15 cellular contexts compared by ENCODE assay signal in the genomic region with DNA sequence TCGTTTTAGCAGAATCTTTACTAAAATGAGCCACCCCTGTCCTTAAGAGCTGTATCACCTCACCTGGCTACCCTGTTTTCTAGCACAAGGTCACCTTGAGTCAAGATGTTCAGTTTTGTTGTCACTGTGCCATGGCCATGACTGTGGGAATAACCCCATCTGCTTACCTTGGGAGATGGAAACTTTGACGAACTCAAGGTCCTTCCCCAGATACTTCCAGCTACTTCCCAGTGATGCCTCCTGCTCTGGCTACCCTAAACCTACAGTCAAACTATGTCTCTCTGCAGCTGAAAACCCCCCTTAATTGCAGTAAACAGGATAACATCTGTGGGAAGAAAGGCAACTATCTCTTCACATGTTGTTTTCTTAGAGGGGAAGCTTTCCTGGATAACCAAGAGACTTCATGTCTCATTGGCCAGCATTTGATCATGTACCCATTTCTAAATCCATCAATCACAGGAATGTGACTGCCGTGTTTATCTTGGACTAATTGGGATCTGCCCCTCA.
DNase-seq lines count a peak whose midpoint lies in the region; ATAC-seq, FAIRE-seq and TF ChIP-seq lines count a peak whose summit lies in the region.
"Had no signal": no experiment of that assay in that cellular context is flagged by ENCODE, and none has a peak within 500 bp of the region (broad histone marks: within the 10 kb centered on the region; RNA-seq: fewer than 3 reads in every experiment).

No MANE protein-coding gene starts in this region.

- BruUV-seq in endothelial cell of umbilical vein (replicated peaks; lab: Mats Ljungman, UMichigan): no TSS peak

- no peaks in the 10 kb centered on the region for H3K9me3 Mint-ChIP-seq in osteocyte (ENCODE audit: unreplicated experiment)
- H3K9me3 Mint-ChIP-seq: activated CD4-positive, alpha-beta T cell treated with anti-CD3 and anti-CD28 coated beads, Interleukin-2, amount 10 ng/mL, durations not matched to agents 24 days and 14 days had no signal

- peak overlapping the region; percentile 88 for H3K27ac Mint-ChIP-seq in osteocyte (ENCODE audit: unreplicated experiment)
- H3K27ac Mint-ChIP-seq: activated CD4-positive, alpha-beta T cell treated with anti-CD3 and anti-CD28 coated beads, Interleukin-2, amount 10 ng/mL, durations not matched to agents 24 days and 14 days; activated naive CD8-positive, alpha-beta T cell had no signal

- H3K4me1 ChIP-seq in Peyer's patch: peaks cover 0 to 4% (median 0%) of the 10 kb centered on the region in 4 donors
- H3K4me1 ChIP-seq in endothelial cell of umbilical vein (ENCODE audit: control insufficient read depth, extremely low read depth, insufficient read depth, low read length): peaks cover 35% of the 10 kb centered on the region
- peaks cover 10 to 33% (median 29%) of the 10 kb centered on the region in 4 donors for H3K4me1 ChIP-seq in upper lobe of left lung

- TF ChIP-seq CTCF in Peyer's patch (IDR thresholded peaks at IDR 0.05): no peak
- no peak for TF ChIP-seq CTCF in endothelial cell of umbilical vein (IDR thresholded peaks at IDR 0.05; ENCODE audit: extremely low read depth in 1 of 2, insufficient read depth in 1 of 2, low read depth in 1 of 2, low read length in 2 of 2)
- TF ChIP-seq CTCF in osteocyte (IDR thresholded peaks at IDR 0.05): no peak
- no peak for TF ChIP-seq CTCF in upper lobe of left lung (IDR thresholded peaks at IDR 0.05)
- TF ChIP-seq CTCF in GM10248 (IDR thresholded peaks at IDR 0.05; ENCODE audit: control extremely low read depth, extremely low read depth, low read depth, missing control alignments): no peak

- no peaks in the 10 kb centered on the region for H3K79me2 ChIP-seq in endothelial cell of umbilical vein (ENCODE audit: control insufficient read depth, insufficient read depth, low read length)
- H3K79me2 ChIP-seq: hepatocyte had no signal

- peak overlapping the region in 3 of 4 donors; percentile 8 to 71 (median 61) for H3K27ac ChIP-seq in Peyer's patch
- H3K27ac ChIP-seq in endothelial cell of umbilical vein (ENCODE audit: insufficient read depth, low read depth, low read length): peak overlapping the region; percentile 5
- H3K27ac ChIP-seq in upper lobe of left lung: peak overlapping the region in 3 of 4 donors; percentile 34 to 79 (median 68)
- H3K27ac ChIP-seq: C4-2B had no signal

- H3K4me3 ChIP-seq in Peyer's patch (no peak overlapping the region), endothelial cell of umbilical vein (replicated peaks in 1 of 3; ENCODE audit: insufficient read depth in 1 of 3, low read depth in 1 of 3, low read length in 3 of 3) (no peak overlapping the region), upper lobe of left lung (no peak overlapping the region)
- H3K4me3 ChIP-seq: hepatocyte had no signal

- TF ChIP-seq POLR2A in Peyer's patch (IDR thresholded peaks at IDR 0.05): no peak
- TF ChIP-seq POLR2A in endothelial cell of umbilical vein (IDR thresholded peaks at IDR 0.05; ENCODE audit: low read depth, low read length): no peak
- no peak for TF ChIP-seq POLR2A in upper lobe of left lung (IDR thresholded peaks at IDR 0.05)

- peak overlapping the region; percentile 23 for H3K4me2 ChIP-seq in endothelial cell of umbilical vein (ENCODE audit: insufficient read depth, low read length)
- H3K4me2 ChIP-seq: hepatocyte had no signal

- H3K36me3 ChIP-seq in Peyer's patch (no peaks in the 10 kb centered on the region), endothelial cell of umbilical vein (ENCODE audit: control insufficient read depth in 2 of 2, extremely low read depth in 1 of 2, insufficient read depth in 2 of 2, low read length in 2 of 2) (no peaks in the 10 kb centered on the region), upper lobe of left lung (no peaks in the 10 kb centered on the region)

- H3K27me3 ChIP-seq in Peyer's patch (no peaks in the 10 kb centered on the region), endothelial cell of umbilical vein (ENCODE audit: control insufficient read depth in 2 of 2, insufficient read depth in 2 of 2, low read length in 2 of 2) (no peaks in the 10 kb centered on the region), upper lobe of left lung (no peaks in the 10 kb centered on the region)
- H3K27me3 ChIP-seq: hepatocyte had no signal

- FAIRE-seq in endothelial cell of umbilical vein (lab: Jason Lieb, UNC): no peak

- no peak overlapping the region for H2AFZ ChIP-seq in endothelial cell of umbilical vein (ENCODE audit: low read depth, low read length)
- H2AFZ ChIP-seq: hepatocyte had no signal

- intact Hi-C loops in endothelial cell of umbilical vein (cut with micrococcal nuclease): loop anchor here (2.0 kb wide), 1 partner anchor 38 kb away; no protein-coding TSS in a partner anchor

- no peaks in the 10 kb centered on the region for H3K9me1 ChIP-seq in endothelial cell of umbilical vein (replicated peaks; ENCODE audit: control insufficient read depth, extremely low read depth, insufficient read depth, low read length)

- no peaks in the 10 kb centered on the region for H3K9me3 ChIP-seq in Peyer's patch
- no peaks in the 10 kb centered on the region for H3K9me3 ChIP-seq in endothelial cell of umbilical vein (replicated peaks; ENCODE audit: control insufficient read depth, insufficient read depth, low read length)
- H3K9me3 ChIP-seq in upper lobe of left lung: no peaks in the 10 kb centered on the region

- no peaks in the 10 kb centered on the region for H3K27me3 Mint-ChIP-seq in osteocyte (ENCODE audit: unreplicated experiment)
- H3K27me3 Mint-ChIP-seq: activated naive CD8-positive, alpha-beta T cell had no signal

- CTCF ChIA-PET in endothelial cell of umbilical vein (lab: Charles Lee): interaction anchor here (1.1 to 1.7 kb wide), 4 partner anchors 20 to 367 kb away, joined by 3 to 6 read pairs (median 4); no protein-coding TSS in a partner anchor
- CTCF ChIA-PET in GM10248 (lab: Yijun Ruan, JAX): no interaction called here

- dilution Hi-C loops in endothelial cell of umbilical vein (cut with MboI; ENCODE audit: extremely low pct_ligation_motif_present, low sequenced_read_pairs): no loop called here

- H3K36me3 Mint-ChIP-seq in osteocyte (ENCODE audit: unreplicated experiment): no peaks in the 10 kb centered on the region
- H3K36me3 Mint-ChIP-seq: activated naive CD8-positive, alpha-beta T cell; naive B cell had no signal

- POLR2A ChIA-PET in endothelial cell of umbilical vein (lab: Charles Lee): no interaction called here
- POLR2A ChIA-PET in GM10248 (lab: Yijun Ruan, JAX): no interaction called here

- no peak for TF ChIP-seq EP300 in upper lobe of left lung (IDR thresholded peaks at IDR 0.05)

- no peak for ATAC-seq in upper lobe of left lung (ENCODE audit: low FRiP score in 2 of 2)

- peaks cover 65% of the 10 kb centered on the region for H3K4me1 Mint-ChIP-seq in osteocyte (ENCODE audit: unreplicated experiment)
- H3K4me1 Mint-ChIP-seq: activated CD4-positive, alpha-beta T cell treated with anti-CD3 and anti-CD28 coated beads, Interleukin-2, amount 10 ng/mL, durations not matched to agents 24 days and 14 days; naive B cell had no signal

- DNase-seq in Peyer's patch (no peak), endothelial cell of umbilical vein (ENCODE audit: low read depth, low spot score) (peak; percentile 64), osteocyte (ENCODE audit: extremely low spot score, unreplicated experiment) (no peak), upper lobe of left lung (no peak), GM10248 (ENCODE audit: extremely low spot score) (no peak), mucosa of gallbladder (ENCODE audit: low spot score) (no peak)
- no peak for DNase-seq in activated CD4-positive, alpha-beta T cell treated with anti-CD3 and anti-CD28 coated beads for 1 hour
- DNase-seq: activated CD4-positive, alpha-beta T cell treated with anti-CD3 and anti-CD28 coated beads, Interleukin-2, amount 10 ng/mL, durations not matched to agents 24 days and 14 days; activated T-cell treated with anti-CD3 and anti-CD28 coated beads for 4 hours; naive B cell; NCI-H2081 treated with DMSO at 0.1 percent for 48 hours; stimulated activated CD4-positive, alpha-beta T cell treated with anti-CD3 and anti-CD28 coated beads, Interleukin-2, amount 100 ng/mL, for 24 hours had no signal

- WGBS in upper lobe of left lung, 2 donors: 68 to 76% methylated on average over 3 of the region's 3 CpGs

- no peak overlapping the region for H3K4me3 Mint-ChIP-seq in osteocyte (ENCODE audit: unreplicated experiment)
- H3K4me3 Mint-ChIP-seq: activated CD4-positive, alpha-beta T cell treated with anti-CD3 and anti-CD28 coated beads, Interleukin-2, amount 10 ng/mL, durations not matched to agents 24 days and 14 days; activated naive CD8-positive, alpha-beta T cell; naive B cell had no signal

- no peaks in the 10 kb centered on the region for H4K20me1 ChIP-seq in endothelial cell of umbilical vein (replicated peaks; ENCODE audit: control insufficient read depth, extremely low read depth, insufficient read depth, low read length)

- no peak overlapping the region for H3K9ac ChIP-seq in endothelial cell of umbilical vein (replicated peaks; ENCODE audit: extremely low read depth, insufficient read depth, low read length)

TF ChIP-seq in endothelial cell of umbilical vein, 7 proteins besides CTCF, POLR2A, EP300 and RAD21:
- no peak for TF ChIP-seq GATA2 (IDR thresholded peaks at IDR 0.05; ENCODE audit: insufficient read depth, insufficient read length, low read depth, low read length)
- no peak for TF ChIP-seq EZH2 (IDR thresholded peaks at IDR 0.05; ENCODE audit: borderline replicate concordance, low read depth, low read length, severe bottlenecking)
- TF ChIP-seq MYC (IDR thresholded peaks at IDR 0.05; ENCODE audit: low read depth, low read length): no peak
- TF ChIP-seq, protein P1, sequence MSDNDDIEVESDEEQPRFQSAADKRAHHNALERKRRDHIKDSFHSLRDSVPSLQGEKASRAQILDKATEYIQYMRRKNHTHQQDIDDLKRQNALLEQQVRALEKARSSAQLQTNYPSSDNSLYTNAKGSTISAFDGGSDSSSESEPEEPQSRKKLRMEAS (IDR thresholded peaks at IDR 0.05; ENCODE audit: insufficient read depth, insufficient read length): no peak
- TF ChIP-seq POLR2AphosphoS5 (IDR thresholded peaks at IDR 0.05; ENCODE audit: insufficient read depth, low read depth, low read length): no peak
- TF ChIP-seq FOS (IDR thresholded peaks at IDR 0.05; ENCODE audit: borderline replicate concordance, insufficient read depth, low read length): no peak
- no peak for TF ChIP-seq JUN (IDR thresholded peaks at IDR 0.05; ENCODE audit: borderline replicate concordance, insufficient read depth, insufficient read length, low read depth)

Comparison
In these comparisons a context has a peak if more than half of its experiments do, and no peak if none do; other contexts are left out.
1. H3K27ac ChIP-seq: peak in every context shown above with its lines; median percentile 68 in upper lobe of left lung; 61 in Peyer's patch; 5 in endothelial cell of umbilical vein.